ENCODE assay signal across 11 cellular contexts in genomic region chr14:99936738-99937474, GRCh38.
DNase-seq lines count a peak whose midpoint lies in the region; ATAC-seq, FAIRE-seq and TF ChIP-seq lines count a peak whose summit lies in the region.
"Had no signal": no experiment of that assay in that cellular context is flagged by ENCODE, and none has a peak within 500 bp of the region (broad histone marks: within the 10 kb centered on the region; RNA-seq: fewer than 3 reads in every experiment).

No MANE protein-coding gene starts in this region.

- ATAC-seq in GM21825 (IDR thresholded peaks at IDR 0.05; ENCODE audit: unreplicated experiment) (peak; percentile 83), HG03378 (IDR thresholded peaks at IDR 0.05; ENCODE audit: unreplicated experiment) (peak; percentile 85)

- intact Hi-C loops in left ventricle myocardium inferior (cut with micrococcal nuclease) = no loop called here

- no peak overlapping the region for H3K27ac Mint-ChIP-seq in progenitor cell of endocrine pancreas
- no peak overlapping the region for H3K27ac Mint-ChIP-seq in T-helper 2 cell treated with Interferon-gamma antibody and Interleukin-4, amounts not matched to agents 5 μg/mL and 100 μg/mL, for 36 hours

- no peaks in the 10 kb centered on the region for H3K27me3 Mint-ChIP-seq in progenitor cell of endocrine pancreas
- H3K27me3 Mint-ChIP-seq in T-helper 2 cell treated with Interferon-gamma antibody and Interleukin-4, amounts not matched to agents 5 μg/mL and 100 μg/mL, for 36 hours (ENCODE audit: low read depth) = peaks cover under 1% of the 10 kb centered on the region

- no peak overlapping the region for H2BK12ac ChIP-seq in trophoblast cell (ENCODE audit: low read length)

- H3K14ac ChIP-seq in trophoblast cell (ENCODE audit: low read length) = no peak overlapping the region

- no peak overlapping the region for H3K23ac ChIP-seq in trophoblast cell (ENCODE audit: low read length)

- no peak overlapping the region for H2AK5ac ChIP-seq in trophoblast cell (ENCODE audit: low read length)

- H3K4me3 ChIP-seq in trophoblast cell (ENCODE audit: low read depth, low read length) (no peak overlapping the region), left ventricle myocardium inferior (no peak overlapping the region)

- H3K27ac ChIP-seq in trophoblast cell (ENCODE audit: low read depth, low read length) (no peak overlapping the region), left ventricle myocardium inferior (replicated peaks) (no peak overlapping the region)

- no peak overlapping the region for H3K4me3 Mint-ChIP-seq in progenitor cell of endocrine pancreas (ENCODE audit: low read depth)
- no peak overlapping the region for H3K4me3 Mint-ChIP-seq in T-helper 2 cell treated with Interferon-gamma antibody and Interleukin-4, amounts not matched to agents 5 μg/mL and 100 μg/mL, for 36 hours

- H3K9me3 ChIP-seq in trophoblast cell (ENCODE audit: insufficient read depth, low read depth, low read length) = no peaks in the 10 kb centered on the region
- H3K9me3 ChIP-seq in left ventricle myocardium inferior (replicated peaks) = no peaks in the 10 kb centered on the region
- H3K9me3 ChIP-seq: Caco-2 had no signal

- H3K79me2 ChIP-seq in trophoblast cell (ENCODE audit: control insufficient read depth, insufficient read depth, low read length, poor library complexity) = no peaks in the 10 kb centered on the region

- no peaks in the 10 kb centered on the region for H3K9me3 Mint-ChIP-seq in progenitor cell of endocrine pancreas (ENCODE audit: low read depth)
- H3K9me3 Mint-ChIP-seq in T-helper 2 cell treated with Interferon-gamma antibody and Interleukin-4, amounts not matched to agents 5 μg/mL and 100 μg/mL, for 36 hours = no peaks in the 10 kb centered on the region

- H3K4me1 ChIP-seq in trophoblast cell (ENCODE audit: control insufficient read depth in 1 of 2, insufficient read depth in 2 of 2, low read length in 2 of 2) (peaks cover 3 to 7% of the 10 kb centered on the region in 2 experiments), left ventricle myocardium inferior (no peaks in the 10 kb centered on the region)
- H3K4me1 ChIP-seq: Caco-2 had no signal

- no peak overlapping the region for H4K12ac ChIP-seq in trophoblast cell (ENCODE audit: low read depth, low read length)

- no peak overlapping the region for H4K91ac ChIP-seq in trophoblast cell (ENCODE audit: low read depth, low read length)

- H3K18ac ChIP-seq in trophoblast cell (ENCODE audit: low read length) = no peak overlapping the region

- H3K4me1 Mint-ChIP-seq in progenitor cell of endocrine pancreas (ENCODE audit: low read depth) = no peaks in the 10 kb centered on the region
- H3K4me1 Mint-ChIP-seq in T-helper 2 cell treated with Interferon-gamma antibody and Interleukin-4, amounts not matched to agents 5 μg/mL and 100 μg/mL, for 36 hours (ENCODE audit: low read depth) = no peaks in the 10 kb centered on the region

- H3K4me2 ChIP-seq in trophoblast cell (ENCODE audit: low read length) = no peak overlapping the region

- FAIRE-seq in GM18507 (lab: Jason Lieb, UNC) = peak; percentile 24

- no peak for DNase-seq in GM18507 (ENCODE audit: extremely low spot score, insufficient read length, low read depth)
- no peak for DNase-seq in progenitor cell of endocrine pancreas (ENCODE audit: low spot score, unreplicated experiment)
- no peak for DNase-seq in trophoblast cell
- no peak for DNase-seq in Kasumi-1 (lab: John Stamatoyannopoulos, UW)
- no peak for DNase-seq in left ventricle myocardium inferior
- no peak for DNase-seq in T-helper 2 cell treated with Interferon-gamma antibody and Interleukin-4, amounts not matched to agents 5 μg/mL and 100 μg/mL, for 36 hours (ENCODE audit: low spot score)
- DNase-seq: activated gamma-delta T cell, Caco-2, SIG-M5 had no signal

- no CpG with 5 or more reads among the region's 29 CpGs for WGBS in trophoblast cell (ENCODE audit: extremely low coverage, insufficient coverage, insufficient read length)

- H3K27me3 ChIP-seq in trophoblast cell (ENCODE audit: insufficient read depth, low read length) = no peaks in the 10 kb centered on the region
- H3K27me3 ChIP-seq in left ventricle myocardium inferior (ENCODE audit: low read depth) = no peaks in the 10 kb centered on the region

- no peak overlapping the region for H3K4ac ChIP-seq in trophoblast cell (ENCODE audit: low read depth, low read length)

- H3K79me1 ChIP-seq in trophoblast cell (ENCODE audit: low read length) = no peaks in the 10 kb centered on the region

- H2BK5ac ChIP-seq in trophoblast cell (ENCODE audit: low read depth, low read length, poor library complexity) = no peak overlapping the region

- no peak overlapping the region for H2AFZ ChIP-seq in trophoblast cell (ENCODE audit: insufficient read depth, low read length, poor library complexity)

- H4K8ac ChIP-seq in trophoblast cell (ENCODE audit: low read depth, low read length) = no peak overlapping the region

- H2BK120ac ChIP-seq in trophoblast cell (ENCODE audit: insufficient read depth, low read length, poor library complexity) = no peak overlapping the region

- H3K36me3 ChIP-seq in trophoblast cell (ENCODE audit: control insufficient read depth in 1 of 2, insufficient read depth in 2 of 2, low read length in 2 of 2) (peaks cover 2 to 5% of the 10 kb centered on the region in 2 experiments), left ventricle myocardium inferior (peaks cover 76% of the 10 kb centered on the region)

- TF ChIP-seq CTCF in progenitor cell of endocrine pancreas (IDR thresholded peaks at IDR 0.05; ENCODE audit: unreplicated experiment) = peak; percentile 19
- TF ChIP-seq CTCF in left ventricle myocardium inferior (IDR thresholded peaks at IDR 0.05; ENCODE audit: borderline replicate concordance) = no peak

- no peak overlapping the region for H3K9ac ChIP-seq in trophoblast cell (ENCODE audit: low read length)

- peaks cover 10% of the 10 kb centered on the region for H3K36me3 Mint-ChIP-seq in progenitor cell of endocrine pancreas (ENCODE audit: insufficient read depth)
- H3K36me3 Mint-ChIP-seq in T-helper 2 cell treated with Interferon-gamma antibody and Interleukin-4, amounts not matched to agents 5 μg/mL and 100 μg/mL, for 36 hours (ENCODE audit: low read depth) = no peaks in the 10 kb centered on the region
